27 cellular contexts compared by ENCODE assay signal in the genomic region with DNA sequence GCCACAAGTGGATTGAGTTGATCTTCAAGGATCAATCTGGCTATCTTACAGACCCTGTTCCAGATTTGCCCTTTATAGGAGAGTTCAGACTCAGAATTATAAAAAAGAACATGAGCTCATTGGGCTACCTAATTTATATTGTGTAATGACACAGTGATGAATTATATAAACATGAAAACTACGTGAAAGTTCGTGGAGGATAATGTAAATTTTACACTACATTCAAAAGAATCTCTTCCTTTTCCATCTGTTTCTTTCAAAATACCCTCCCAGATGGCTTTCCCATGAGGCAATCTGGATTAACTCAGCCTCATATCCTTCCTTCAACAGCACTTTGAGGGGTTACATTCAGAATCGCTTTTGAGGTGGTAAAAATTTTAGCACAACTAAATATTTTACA.
DNase-seq lines count a peak whose midpoint lies in the region; ATAC-seq, FAIRE-seq and TF ChIP-seq lines count a peak whose summit lies in the region.
"Had no signal": no experiment of that assay in that cellular context is flagged by ENCODE, and none has a peak within 500 bp of the region (broad histone marks: within the 10 kb centered on the region; RNA-seq: fewer than 3 reads in every experiment).

No MANE protein-coding gene starts in this region.

- no peak for TF ChIP-seq POLR2A in HCT116 (IDR thresholded peaks at IDR 0.05; ENCODE audit: borderline replicate concordance, extremely low read depth, insufficient read depth, insufficient read length)
- TF ChIP-seq POLR2A in spleen (IDR thresholded peaks at IDR 0.05) = no peak

- peaks cover 17% of the 10 kb centered on the region for H3K4me1 Mint-ChIP-seq in glutamatergic neuron (ENCODE audit: low read depth, unreplicated experiment)

- H3K9me3 ChIP-seq in HCT116 (ENCODE audit: control insufficient read depth in 1 of 2, insufficient read depth in 1 of 2, low read depth in 1 of 2, low read length in 2 of 2) (no peaks in the 10 kb centered on the region), spleen (no peaks in the 10 kb centered on the region)
- H3K9me3 ChIP-seq: left ventricle myocardium inferior, psoas muscle, tibial nerve had no signal

- no peak for TF ChIP-seq CTCF in AG10803 (conservative IDR thresholded peaks at IDR 0.05; ENCODE audit: low read length)
- TF ChIP-seq CTCF in HCT116 (IDR thresholded peaks at IDR 0.05 in 2 of 3, conservative IDR thresholded peaks at IDR 0.05 in 1 of 3; ENCODE audit: borderline replicate concordance in 1 of 3, insufficient read depth in 1 of 3, low read depth in 2 of 3, low read length in 2 of 3) = no peak
- TF ChIP-seq CTCF in bronchial epithelial cell (IDR thresholded peaks at IDR 0.05; ENCODE audit: insufficient read depth, low read length, severe bottlenecking) = no peak
- TF ChIP-seq CTCF in glutamatergic neuron (IDR thresholded peaks at IDR 0.05; ENCODE audit: partially characterized antibody, unreplicated experiment) = no peak
- no peak for TF ChIP-seq CTCF in spleen (IDR thresholded peaks at IDR 0.05 in 8 of 11, conservative IDR thresholded peaks at IDR 0.05 in 3 of 11)

- H3K4me1 ChIP-seq in HCT116 (ENCODE audit: control insufficient read depth in 1 of 2, insufficient read depth in 2 of 2, low read length in 2 of 2) = peaks cover 53 to 94% of the 10 kb centered on the region in 2 experiments
- H3K4me1 ChIP-seq in spleen = peaks cover 0 to 13% (median 6%) of the 10 kb centered on the region in 6 donors

- no peaks in the 10 kb centered on the region for H3K27me3 ChIP-seq in HCT116 (ENCODE audit: insufficient read depth, low read length)
- no peaks in the 10 kb centered on the region for H3K27me3 ChIP-seq in bronchial epithelial cell (ENCODE audit: control insufficient read depth, insufficient read depth, low read length)
- H3K27me3 ChIP-seq in spleen (replicated peaks in 1 of 7) = no peaks in the 10 kb centered on the region

- H3K4me3 ChIP-seq in AG10803 (ENCODE audit: low read length) (no peak overlapping the region), HCT116 (replicated peaks in 1 of 2; ENCODE audit: low read depth in 1 of 2, low read length in 2 of 2) (no peak overlapping the region), bronchial epithelial cell (ENCODE audit: low read depth, low read length) (no peak overlapping the region), spleen (no peak overlapping the region)
- H3K4me3 ChIP-seq: dorsolateral prefrontal cortex, left ventricle myocardium inferior, psoas muscle, skin epidermis, tibial nerve had no signal

- H4K20me1 ChIP-seq in HCT116 (ENCODE audit: insufficient read depth) = 0 out of 2 replicates have a peak, but pooled peaks cover 5% of the 10 kb centered on the region

- H3K27me3 Mint-ChIP-seq in glutamatergic neuron (ENCODE audit: unreplicated experiment) = no peaks in the 10 kb centered on the region

- no peaks in the 10 kb centered on the region for H3K36me3 Mint-ChIP-seq in glutamatergic neuron (ENCODE audit: unreplicated experiment)

- H3K79me2 ChIP-seq in HCT116 (ENCODE audit: insufficient read depth, low read length) = peaks cover 100% of the 10 kb centered on the region

- TF ChIP-seq RAD21 in HCT116 (IDR thresholded peaks at IDR 0.05; ENCODE audit: low read depth) = no peak

- CTCF ChIA-PET in HCT116 (lab: Charles Lee) = no interaction called here

- H3K27ac ChIP-seq in HCT116 (ENCODE audit: low read depth, low read length) (peak overlapping the region; percentile 2; the same call in 1 of the 2 replicates), spleen (no peak overlapping the region)
- H3K27ac ChIP-seq: dorsolateral prefrontal cortex, left ventricle myocardium inferior, psoas muscle, skin epidermis, tibial nerve had no signal

- H3K4me2 ChIP-seq in HCT116 (ENCODE audit: low read length) = no peak overlapping the region

- RAD21 ChIA-PET in HCT116 (lab: Charles Lee; ENCODE audit: low non-redundant PET in 1 of 2, low total read pairs in 2 of 2, uncharacterized antibody in 2 of 2, unreplicated experiment in 2 of 2) = no interaction called here

- no peaks in the 10 kb centered on the region for H3K9me2 ChIP-seq in HCT116 (ENCODE audit: insufficient read depth)

- H3K36me3 ChIP-seq in HCT116 (ENCODE audit: control insufficient read depth in 1 of 2, insufficient read depth in 2 of 2, low read length in 2 of 2) (peaks cover 0 to 31% of the 10 kb centered on the region in 2 experiments; a peak in 1 of 4 replicates), bronchial epithelial cell (ENCODE audit: control insufficient read depth, insufficient read depth, low read length) (no peaks in the 10 kb centered on the region), spleen (no peaks in the 10 kb centered on the region)
- H3K36me3 ChIP-seq: left ventricle myocardium inferior, tibial nerve had no signal

- peak overlapping the region; percentile 50 for H3K27ac Mint-ChIP-seq in glutamatergic neuron (ENCODE audit: unreplicated experiment)
- H3K27ac Mint-ChIP-seq: activated CD4-positive, alpha-beta T cell treated with anti-CD3 and anti-CD28 coated beads, Interleukin-2, amount 10 ng/mL, durations not matched to agents 24 days and 14 days; activated T-helper 2 cell treated with anti-CD3 and anti-CD28 coated beads, Interferon-gamma antibody, Interleukin-2, Interleukin-4, amounts not matched to agents 10 μg/mL and 5 μg/mL and 100 μg/mL, durations not matched to agents 14 hours and 24 hours and 36 hours; CD4-positive, alpha-beta T cell; stimulated activated naive CD8-positive, alpha-beta T cell treated with anti-CD3 and anti-CD28 coated beads, Interleukin-15, Interleukin-2, amounts not matched to agents 100 ng/mL and 50 ng/mL, for 24 hours had no signal

- ATAC-seq in HCT116 (no peak), HG03095 (IDR thresholded peaks at IDR 0.05; ENCODE audit: unreplicated experiment) (no peak)
- ATAC-seq: HepG2, psoas muscle had no signal

- POLR2A ChIA-PET in HCT116 (lab: Charles Lee) = no interaction called here

- intact Hi-C loops in HCT116 (cut with micrococcal nuclease) (no loop called here), spleen (cut with DNase I; ENCODE audit: low total_unique reads) (no loop called here)

- no peak for FAIRE-seq in bronchial epithelial cell (lab: Jason Lieb, UNC)
- FAIRE-seq: HepG2 had no signal

- no peak overlapping the region for H2AFZ ChIP-seq in HCT116 (ENCODE audit: low read depth, low read length, poor library complexity, severe bottlenecking)

- H3K9me3 Mint-ChIP-seq in glutamatergic neuron (ENCODE audit: unreplicated experiment) = no peaks in the 10 kb centered on the region
- H3K9me3 Mint-ChIP-seq: activated CD4-positive, alpha-beta T cell treated with anti-CD3 and anti-CD28 coated beads, Interleukin-2, amount 10 ng/mL, durations not matched to agents 24 days and 14 days; activated T-helper 2 cell treated with anti-CD3 and anti-CD28 coated beads, Interferon-gamma antibody, Interleukin-2, Interleukin-4, amounts not matched to agents 10 μg/mL and 5 μg/mL and 100 μg/mL, durations not matched to agents 14 hours and 24 hours and 36 hours; CD4-positive, alpha-beta T cell; neural crest cell; stimulated activated naive CD8-positive, alpha-beta T cell treated with anti-CD3 and anti-CD28 coated beads, Interleukin-15, Interleukin-2, amounts not matched to agents 100 ng/mL and 50 ng/mL, for 24 hours had no signal

- peak overlapping the region; percentile 8 for H3K4me3 Mint-ChIP-seq in glutamatergic neuron (ENCODE audit: unreplicated experiment)
- H3K4me3 Mint-ChIP-seq: activated CD4-positive, alpha-beta T cell treated with anti-CD3 and anti-CD28 coated beads, Interleukin-2, amount 10 ng/mL, durations not matched to agents 24 days and 14 days; CD4-positive, alpha-beta T cell; neural crest cell; stimulated activated naive CD8-positive, alpha-beta T cell treated with anti-CD3 and anti-CD28 coated beads, Interleukin-15, Interleukin-2, amounts not matched to agents 100 ng/mL and 50 ng/mL, for 24 hours had no signal

- no peak overlapping the region for H3K9ac ChIP-seq in HCT116 (ENCODE audit: low read length)

- DNase-seq in AG10803 (ENCODE audit: low read depth) (peak; percentile 48), HCT116 (ENCODE audit: low read depth, low spot score) (no peak), bronchial epithelial cell (ENCODE audit: low read depth) (peak; percentile 39), glutamatergic neuron (no peak), putamen (ENCODE audit: low spot score) (no peak), NCI-H1048 (lab: John Stamatoyannopoulos, UW) (no peak), spleen (no peak)
- DNase-seq: activated CD4-positive, alpha-beta T cell treated with anti-CD3 and anti-CD28 coated beads, Interleukin-2, amount 10 ng/mL, durations not matched to agents 24 days and 14 days; activated CD8-positive, alpha-beta memory T cell treated with anti-CD3 and anti-CD28 coated beads, Interleukin-2, amount 50 U/mL, for 4 hours; CD4-positive, alpha-beta T cell; dorsolateral prefrontal cortex; erythroblast; H7; head of caudate nucleus; left ventricle myocardium inferior; NCI-H1417; NCI-H510A; psoas muscle; stimulated activated CD4-positive, alpha-beta T cell treated with anti-CD3 and anti-CD28 coated beads, Interleukin-2, amount 100 ng/mL, for 48 hours; SW 1271 had no signal

- no TSS peak for BruUV-seq in HCT116 (replicated peaks; lab: Mats Ljungman, UMichigan)

- WGBS in spleen, 5 donors = 54 to 84% (median 74%) methylated on average over 3 of the region's 3 CpGs

TF ChIP-seq in HCT116, 20 proteins besides CTCF, POLR2A, EP300 and RAD21:
- TF ChIP-seq ELF1 (IDR thresholded peaks at IDR 0.05; ENCODE audit: borderline replicate concordance, low read depth) (no peak), YY1 (IDR thresholded peaks at IDR 0.05; ENCODE audit: extremely low read depth, insufficient replicate concordance, low read depth, low read length) (no peak), JUND (IDR thresholded peaks at IDR 0.05) (no peak), EZH2 (IDR thresholded peaks at IDR 0.05) (no peak), TCF7L2 (IDR thresholded peaks at IDR 0.05; ENCODE audit: borderline replicate concordance, extremely low read depth, insufficient read depth, insufficient read length) (no peak), FOSL1 (IDR thresholded peaks at IDR 0.05; ENCODE audit: low read depth) (no peak), CEBPB (IDR thresholded peaks at IDR 0.05; ENCODE audit: low read depth) (no peak)
- TF ChIP-seq, protein P1, sequence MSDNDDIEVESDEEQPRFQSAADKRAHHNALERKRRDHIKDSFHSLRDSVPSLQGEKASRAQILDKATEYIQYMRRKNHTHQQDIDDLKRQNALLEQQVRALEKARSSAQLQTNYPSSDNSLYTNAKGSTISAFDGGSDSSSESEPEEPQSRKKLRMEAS (IDR thresholded peaks at IDR 0.05) = no peak

Comparison
In these comparisons a context has a peak if more than half of its experiments do, and no peak if none do; other contexts are left out.
1. DNase-seq: peak in AG10803 (single experiment) and bronchial epithelial cell (single experiment); none in HCT116 (single experiment), glutamatergic neuron (single experiment), putamen (single experiment), NCI-H1048 (single experiment) and spleen (single experiment).